In genomic region chr2:172098287-172098649, GRCh38 we compare ENCODE assay signal across 12 cellular contexts. TPM values are rescaled to one million over a fixed set of nuclear protein-coding genes. Genes with fewer than 3 reads are reported as not detected.
A peak's percentile ranks its signal among the peaks of the same experiment; 100 is the strongest.
DNase-seq lines count a peak whose midpoint lies in the region; ATAC-seq, FAIRE-seq and TF ChIP-seq lines count a peak whose summit lies in the region.
"Had no signal": no experiment of that assay in that cellular context is flagged by ENCODE, and none has a peak within 500 bp of the region (broad histone marks: within the 10 kb centered on the region; RNA-seq: fewer than 3 reads in every experiment).

No MANE protein-coding gene starts in this region.

- TF ChIP-seq CTCF in A549 (IDR thresholded peaks at IDR 0.05) (no peak), WI38 (IDR thresholded peaks at IDR 0.05; ENCODE audit: low read depth, low read length) (no peak), glutamatergic neuron (IDR thresholded peaks at IDR 0.05; ENCODE audit: partially characterized antibody, unreplicated experiment) (no peak), tibial artery (IDR thresholded peaks at IDR 0.05) (no peak)

- no peak for TF ChIP-seq RAD21 in A549 (conservative IDR thresholded peaks at IDR 0.05 in 1 of 2, IDR thresholded peaks at IDR 0.05 in 1 of 2)

- H3K36me3 ChIP-seq in tibial artery: no peaks in the 10 kb centered on the region

- peak overlapping the region; percentile 42; the same call in 1 of the 3 replicates for H3K4me3 ChIP-seq in A549
- peak overlapping the region; percentile 55; the same call in 1 of the 2 replicates for H3K4me3 ChIP-seq in WI38 (ENCODE audit: low read depth, low read length)
- H3K4me3 ChIP-seq in tibial artery: no peak overlapping the region

- 33% methylated on average over 1 of the region's 1 CpG for WGBS in A549 (ENCODE audit: missing lambda C conversion rate)

- no peaks in the 10 kb centered on the region for H3K36me3 Mint-ChIP-seq in glutamatergic neuron (ENCODE audit: unreplicated experiment)

- H3K9me3 ChIP-seq in A549 (no peaks in the 10 kb centered on the region), tibial artery (no peaks in the 10 kb centered on the region)

- peaks cover 13% of the 10 kb centered on the region for H3K4me1 Mint-ChIP-seq in glutamatergic neuron (ENCODE audit: low read depth, unreplicated experiment)

- TF ChIP-seq EP300 in A549 (IDR thresholded peaks at IDR 0.05): no peak

- H3K4me2 ChIP-seq in A549: peak overlapping the region; percentile 66

- FAIRE-seq in A549 (lab: Jason Lieb, UNC): no peak

- intact Hi-C loops in tibial artery (cut with DNase I; ENCODE audit: low total_unique reads): loop anchor here (5.0 kb wide), 1 partner anchor 96 kb away; no protein-coding TSS in a partner anchor

- TF ChIP-seq POLR2A in A549 (IDR thresholded peaks at IDR 0.05; ENCODE audit: low read length): no peak

- DNase-seq in A549 (ENCODE audit: low read depth in 1 of 2, low spot score in 1 of 2) (no peak), ELF-1 (ENCODE audit: low read depth, low spot score) (peak; percentile 16), glutamatergic neuron (no peak), NCI-H2029 (lab: John Stamatoyannopoulos, UW) (no peak), ecto neural progenitor cell (ENCODE audit: low spot score) (no peak), tibial artery (no peak)
- DNase-seq: activated effector memory CD4-positive, alpha-beta T cell treated with Interleukin-2 at 50 U/mL for 16 hours; left colon had no signal

- CTCF ChIA-PET in A549 (lab: Yijun Ruan, JAX): interaction anchor here (1.1 kb wide), 1 partner anchor 16 kb away, joined by 4 read pairs; no protein-coding TSS in a partner anchor

- H3K27me3 Mint-ChIP-seq in glutamatergic neuron (ENCODE audit: unreplicated experiment): peaks cover 33% of the 10 kb centered on the region

- H3K4me1 ChIP-seq in A549 (peaks cover 30% of the 10 kb centered on the region), tibial artery (peaks cover 0 to 90% (median 81%) of the 10 kb centered on the region in 4 donors)

- H3K27me3 ChIP-seq in tibial artery: peaks cover 21 to 100% of the 10 kb centered on the region in 2 donors

- POLR2A ChIA-PET in A549 (lab: Yijun Ruan, JAX): interaction anchor here (0.6 to 2.6 kb wide), 3 partner anchors 13 to 664 kb away, joined by 3 to 32 read pairs (median 3); partner anchors contain the start of genes DCAF17, DLX1 and METTL8

- peak overlapping the region; percentile 76 to 90 for H3K27ac ChIP-seq in A549
- no peak overlapping the region for H3K27ac ChIP-seq in tibial artery

- H3K9me3 Mint-ChIP-seq in glutamatergic neuron (ENCODE audit: unreplicated experiment): peaks cover 15% of the 10 kb centered on the region

- no peak overlapping the region for H3K27ac Mint-ChIP-seq in glutamatergic neuron (ENCODE audit: unreplicated experiment)

- peak overlapping the region; percentile 82 for H3K4me3 Mint-ChIP-seq in glutamatergic neuron (ENCODE audit: unreplicated experiment)

- ATAC-seq in A549: no peak
- no peak for ATAC-seq in GM18907 (IDR thresholded peaks at IDR 0.05; ENCODE audit: unreplicated experiment)
- ATAC-seq: left colon had no signal

TF ChIP-seq in A549, 52 proteins besides CTCF, POLR2A, EP300 and RAD21:
- TF ChIP-seq HOXA7 (CRISPR knock-in tag; IDR thresholded peaks at IDR 0.05): no peak
- no peak for TF ChIP-seq RCOR1 (IDR thresholded peaks at IDR 0.05; ENCODE audit: low read depth, low read length)
- no peak for TF ChIP-seq POLR2AphosphoS2 (conservative IDR thresholded peaks at IDR 0.05; ENCODE audit: low read length)
- peak; percentile 21; the same call in 1 of the 2 replicates for TF ChIP-seq GATA3 (IDR thresholded peaks at IDR 0.05; ENCODE audit: borderline replicate concordance)

RNA-seq across cellular contexts. Expression of gene DLX2, which starts 4.4 kb away (rescaled TPM):
- polyA plus RNA-seq in A549 (2011; rRNA removed) (0.04 TPM in 2 replicates), A549 (2017; fragmentation: RNase III; extraction: RNeasy Plus Mini Kit Qiagen cat#74134 plus additional on column Dnase treatment) (0.17 to 0.25 TPM (median 0.19 TPM) in 3 replicates)
- 0.22 and 0.41 TPM in 2 replicates for polyA plus RNA-seq in A549 (2012; cell fraction: cytosol; rRNA removed)
- 0.44 and 0.60 TPM in 2 replicates for polyA plus RNA-seq in A549 (2012; cell fraction: nucleus; rRNA removed)
- polyA minus RNA-seq in A549 (2011; rRNA and poly(A)+ RNA removed): not detected in 2 replicates
- total RNA-seq in glutamatergic neuron (ENCODE audit: unreplicated experiment): 1.4 TPM
- total RNA-seq: endothelial cell of umbilical vein, skeletal muscle tissue had no signal
- polyA plus RNA-seq: endothelial cell of umbilical vein had no signal

RNA-seq across cellular contexts. Expression of gene DLX1, which starts 13.0 kb away (rescaled TPM):
- polyA plus RNA-seq in A549 (2011; rRNA removed) (0.53 and 1.1 TPM in 2 replicates), A549 (2017; fragmentation: RNase III; extraction: RNeasy Plus Mini Kit Qiagen cat#74134 plus additional on column Dnase treatment) (2.4 to 2.9 TPM (median 2.5 TPM) in 3 replicates)
- polyA plus RNA-seq in A549 (2012; cell fraction: cytosol; rRNA removed): 3.2 and 4.7 TPM in 2 replicates
- 7.7 and 10.3 TPM in 2 replicates for polyA plus RNA-seq in A549 (2012; cell fraction: nucleus; rRNA removed)
- polyA minus RNA-seq in A549 (2011; rRNA and poly(A)+ RNA removed): 0.24 and 1.2 TPM in 2 replicates
- 0.61 TPM for total RNA-seq in glutamatergic neuron (ENCODE audit: unreplicated experiment)
- total RNA-seq: endothelial cell of umbilical vein, skeletal muscle tissue had no signal

Comparison
In these comparisons a context has a peak if more than half of its experiments do, and no peak if none do; other contexts are left out.
1. H3K27ac ChIP-seq: peak in A549 (2 of 2); none in tibial artery (0 of 2).
2. H3K4me3 ChIP-seq: peak in A549 (single experiment) and WI38 (single experiment); none in tibial artery (0 of 2).